ENCODE assay signal across 11 cellular contexts in genomic region chr4:42881262-42881661, GRCh38. TPM values are rescaled to one million over a fixed set of nuclear protein-coding genes. Genes with fewer than 3 reads are reported as not detected.
"Had no signal": no experiment of that assay in that cellular context is flagged by ENCODE, and none has a peak within 500 bp of the region (broad histone marks: within the 10 kb centered on the region; RNA-seq: fewer than 3 reads in every experiment).

No MANE protein-coding gene starts in this region.

- ATAC-seq: GM23338, HCT116 had no signal

- H3K36me3 ChIP-seq: HAP-1 had no signal

- H2AFZ ChIP-seq: GM23248, GM23338 had no signal

- H3K9me3 ChIP-seq: HAP-1 had no signal

- H3K9ac ChIP-seq: GM23248 had no signal

- H3K4me2 ChIP-seq: GM23338 had no signal

- H3K4me3 ChIP-seq: GM23248, GM23338, HAP-1 had no signal

- H3K4me1 ChIP-seq: HAP-1 had no signal

- H3K27ac ChIP-seq: GM23248 had no signal

- DNase-seq: GM23248, GOT3, H7, H9, HCEC 1CT, HFFc6 had no signal

RNA-seq across cellular contexts. Expression of gene GRXCR1, which starts 11.3 kb away (rescaled TPM):
- total RNA-seq: GM23248, GM23338, H1, H4, H7, H9, HFFc6 had no signal
